In the genomic region with DNA sequence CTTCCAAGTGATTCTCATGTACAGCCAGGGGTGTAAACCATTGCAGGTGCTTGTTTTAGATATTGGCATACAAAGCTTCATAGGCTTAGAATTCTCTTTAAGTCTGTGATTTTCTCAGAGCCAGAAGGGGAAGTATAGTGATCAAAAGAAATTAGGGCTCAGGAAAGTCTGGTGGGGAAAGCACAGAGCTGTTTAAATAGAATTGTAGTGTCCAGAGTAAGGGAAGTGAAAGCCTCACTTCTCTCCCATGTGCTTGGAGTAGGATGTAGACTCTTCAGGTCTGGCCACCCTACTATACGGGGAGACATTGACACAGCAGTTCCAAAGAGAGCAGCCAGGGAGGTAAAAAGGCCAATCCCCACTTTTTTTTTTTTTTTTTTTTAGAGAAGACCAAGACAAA, we compare ENCODE assay signal across 1 cellular context.
TF ChIP-seq lines count a peak whose summit lies in the region.

No MANE protein-coding gene starts in this region.

TF ChIP-seq in GM12878, 131 proteins besides CTCF, POLR2A, EP300 and RAD21 (continued from another document and continues in another):
- TF ChIP-seq, protein P1, sequence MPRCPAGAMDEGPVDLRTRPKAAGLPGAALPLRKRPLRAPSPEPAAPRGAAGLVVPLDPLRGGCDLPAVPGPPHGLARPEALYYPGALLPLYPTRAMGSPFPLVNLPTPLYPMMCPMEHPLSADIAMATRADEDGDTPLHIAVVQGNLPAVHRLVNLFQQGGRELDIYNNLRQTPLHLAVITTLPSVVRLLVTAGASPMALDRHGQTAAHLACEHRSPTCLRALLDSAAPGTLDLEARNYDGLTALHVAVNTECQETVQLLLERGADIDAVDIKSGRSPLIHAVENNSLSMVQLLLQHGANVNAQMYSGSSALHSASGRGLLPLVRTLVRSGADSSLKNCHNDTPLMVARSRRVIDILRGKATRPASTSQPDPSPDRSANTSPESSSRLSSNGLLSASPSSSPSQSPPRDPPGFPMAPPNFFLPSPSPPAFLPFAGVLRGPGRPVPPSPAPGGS (IDR thresholded peaks at IDR 0.05; ENCODE audit: borderline replicate concordance, insufficient read depth, low read depth, low read length, poor library complexity, severe bottlenecking): no peak
- TF ChIP-seq MEF2B (IDR thresholded peaks at IDR 0.05; ENCODE audit: partially characterized antibody, poor library complexity, severe bottlenecking) (no peak), ZNF217 (IDR thresholded peaks at IDR 0.05) (no peak), CREM (IDR thresholded peaks at IDR 0.05; ENCODE audit: low read depth) (no peak), ETV6 (conservative IDR thresholded peaks at IDR 0.05 in 1 of 2, IDR thresholded peaks at IDR 0.05 in 1 of 2; ENCODE audit: borderline replicate concordance in 1 of 2, low read depth in 1 of 2) (no peak), TAF1 (IDR thresholded peaks at IDR 0.05; ENCODE audit: borderline replicate concordance, low read depth, low read length) (peak; percentile 59; the same call in 1 of the 2 replicates), SPI1 (IDR thresholded peaks at IDR 0.05; ENCODE audit: borderline replicate concordance, insufficient read depth, low read depth, low read length) (peak; percentile 83), CREB1 (IDR thresholded peaks at IDR 0.05; ENCODE audit: low read depth) (no peak), TCF12 (IDR thresholded peaks at IDR 0.05; ENCODE audit: low read depth, low read length) (no peak), RBBP5 (conservative IDR thresholded peaks at IDR 0.05) (no peak), STAT1 (conservative IDR thresholded peaks at IDR 0.05) (no peak), RAD51 (IDR thresholded peaks at IDR 0.05) (no peak), ZZZ3 (IDR thresholded peaks at IDR 0.05; ENCODE audit: control insufficient read depth, insufficient read length, low read depth) (no peak), TCF7 (IDR thresholded peaks at IDR 0.05; ENCODE audit: borderline replicate concordance) (peak; percentile 18; the same call in 1 of the 2 replicates), BACH1 (IDR thresholded peaks at IDR 0.05; ENCODE audit: borderline replicate concordance) (no peak), IKZF1 (conservative IDR thresholded peaks at IDR 0.05) (peak; percentile 70), MEF2A (IDR thresholded peaks at IDR 0.05; ENCODE audit: insufficient read depth, low read depth, low read length) (0 out of 2 replicates have a peak, but pooled peaks have one; percentile 35), NRF1 (conservative IDR thresholded peaks at IDR 0.05; ENCODE audit: low read depth, low read length) (no peak), YBX1 (IDR thresholded peaks at IDR 0.05) (no peak), NFXL1 (IDR thresholded peaks at IDR 0.05; ENCODE audit: borderline replicate concordance) (no peak), SMC3 (IDR thresholded peaks at IDR 0.05; ENCODE audit: borderline replicate concordance, low read length) (no peak), KDM1A (IDR thresholded peaks at IDR 0.05; ENCODE audit: borderline replicate concordance) (no peak), SUPT20H (IDR thresholded peaks at IDR 0.05; ENCODE audit: borderline replicate concordance, control insufficient read depth, low read depth, low read length) (no peak), HDGF (IDR thresholded peaks at IDR 0.05) (no peak), SP1 (IDR thresholded peaks at IDR 0.05; ENCODE audit: low read depth, low read length) (no peak), GABPA (IDR thresholded peaks at IDR 0.05; ENCODE audit: low read depth) (no peak), LARP7 (IDR thresholded peaks at IDR 0.05) (no peak), BCL11A (IDR thresholded peaks at IDR 0.05; ENCODE audit: low read depth, low read length) (no peak), CHD4 (IDR thresholded peaks at IDR 0.05) (no peak), NR2C1 (IDR thresholded peaks at IDR 0.05) (no peak), SMARCA5 (IDR thresholded peaks at IDR 0.05) (no peak), EED (IDR thresholded peaks at IDR 0.05; ENCODE audit: low read depth) (peak; percentile 91), CBX3 (IDR thresholded peaks at IDR 0.05; ENCODE audit: borderline replicate concordance, low read depth) (no peak), JUND (IDR thresholded peaks at IDR 0.05; ENCODE audit: low read depth, low read length) (no peak), ZSCAN29 (IDR thresholded peaks at IDR 0.05) (no peak), ASH2L (IDR thresholded peaks at IDR 0.05; ENCODE audit: borderline replicate concordance, low read depth) (no peak), SREBF2 (IDR thresholded peaks at IDR 0.05; ENCODE audit: low read length) (no peak)
- TF ChIP-seq, protein P2, sequence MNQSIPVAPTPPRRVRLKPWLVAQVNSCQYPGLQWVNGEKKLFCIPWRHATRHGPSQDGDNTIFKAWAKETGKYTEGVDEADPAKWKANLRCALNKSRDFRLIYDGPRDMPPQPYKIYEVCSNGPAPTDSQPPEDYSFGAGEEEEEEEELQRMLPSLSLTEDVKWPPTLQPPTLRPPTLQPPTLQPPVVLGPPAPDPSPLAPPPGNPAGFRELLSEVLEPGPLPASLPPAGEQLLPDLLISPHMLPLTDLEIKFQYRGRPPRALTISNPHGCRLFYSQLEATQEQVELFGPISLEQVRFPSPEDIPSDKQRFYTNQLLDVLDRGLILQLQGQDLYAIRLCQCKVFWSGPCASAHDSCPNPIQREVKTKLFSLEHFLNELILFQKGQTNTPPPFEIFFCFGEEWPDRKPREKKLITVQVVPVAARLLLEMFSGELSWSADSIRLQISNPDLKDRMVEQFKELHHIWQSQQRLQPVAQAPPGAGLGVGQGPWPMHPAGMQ (IDR thresholded peaks at IDR 0.05; ENCODE audit: borderline replicate concordance): no peak
- TF ChIP-seq, protein P3, sequence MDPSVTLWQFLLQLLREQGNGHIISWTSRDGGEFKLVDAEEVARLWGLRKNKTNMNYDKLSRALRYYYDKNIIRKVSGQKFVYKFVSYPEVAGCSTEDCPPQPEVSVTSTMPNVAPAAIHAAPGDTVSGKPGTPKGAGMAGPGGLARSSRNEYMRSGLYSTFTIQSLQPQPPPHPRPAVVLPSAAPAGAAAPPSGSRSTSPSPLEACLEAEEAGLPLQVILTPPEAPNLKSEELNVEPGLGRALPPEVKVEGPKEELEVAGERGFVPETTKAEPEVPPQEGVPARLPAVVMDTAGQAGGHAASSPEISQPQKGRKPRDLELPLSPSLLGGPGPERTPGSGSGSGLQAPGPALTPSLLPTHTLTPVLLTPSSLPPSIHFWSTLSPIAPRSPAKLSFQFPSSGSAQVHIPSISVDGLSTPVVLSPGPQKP (IDR thresholded peaks at IDR 0.05; ENCODE audit: low read depth, low read length): no peak
- TF ChIP-seq, protein P4, sequence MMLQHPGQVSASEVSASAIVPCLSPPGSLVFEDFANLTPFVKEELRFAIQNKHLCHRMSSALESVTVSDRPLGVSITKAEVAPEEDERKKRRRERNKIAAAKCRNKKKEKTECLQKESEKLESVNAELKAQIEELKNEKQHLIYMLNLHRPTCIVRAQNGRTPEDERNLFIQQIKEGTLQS (IDR thresholded peaks at IDR 0.05; ENCODE audit: borderline replicate concordance, extremely low read depth, low read depth, low read length): no peak
- TF ChIP-seq, protein P5, sequence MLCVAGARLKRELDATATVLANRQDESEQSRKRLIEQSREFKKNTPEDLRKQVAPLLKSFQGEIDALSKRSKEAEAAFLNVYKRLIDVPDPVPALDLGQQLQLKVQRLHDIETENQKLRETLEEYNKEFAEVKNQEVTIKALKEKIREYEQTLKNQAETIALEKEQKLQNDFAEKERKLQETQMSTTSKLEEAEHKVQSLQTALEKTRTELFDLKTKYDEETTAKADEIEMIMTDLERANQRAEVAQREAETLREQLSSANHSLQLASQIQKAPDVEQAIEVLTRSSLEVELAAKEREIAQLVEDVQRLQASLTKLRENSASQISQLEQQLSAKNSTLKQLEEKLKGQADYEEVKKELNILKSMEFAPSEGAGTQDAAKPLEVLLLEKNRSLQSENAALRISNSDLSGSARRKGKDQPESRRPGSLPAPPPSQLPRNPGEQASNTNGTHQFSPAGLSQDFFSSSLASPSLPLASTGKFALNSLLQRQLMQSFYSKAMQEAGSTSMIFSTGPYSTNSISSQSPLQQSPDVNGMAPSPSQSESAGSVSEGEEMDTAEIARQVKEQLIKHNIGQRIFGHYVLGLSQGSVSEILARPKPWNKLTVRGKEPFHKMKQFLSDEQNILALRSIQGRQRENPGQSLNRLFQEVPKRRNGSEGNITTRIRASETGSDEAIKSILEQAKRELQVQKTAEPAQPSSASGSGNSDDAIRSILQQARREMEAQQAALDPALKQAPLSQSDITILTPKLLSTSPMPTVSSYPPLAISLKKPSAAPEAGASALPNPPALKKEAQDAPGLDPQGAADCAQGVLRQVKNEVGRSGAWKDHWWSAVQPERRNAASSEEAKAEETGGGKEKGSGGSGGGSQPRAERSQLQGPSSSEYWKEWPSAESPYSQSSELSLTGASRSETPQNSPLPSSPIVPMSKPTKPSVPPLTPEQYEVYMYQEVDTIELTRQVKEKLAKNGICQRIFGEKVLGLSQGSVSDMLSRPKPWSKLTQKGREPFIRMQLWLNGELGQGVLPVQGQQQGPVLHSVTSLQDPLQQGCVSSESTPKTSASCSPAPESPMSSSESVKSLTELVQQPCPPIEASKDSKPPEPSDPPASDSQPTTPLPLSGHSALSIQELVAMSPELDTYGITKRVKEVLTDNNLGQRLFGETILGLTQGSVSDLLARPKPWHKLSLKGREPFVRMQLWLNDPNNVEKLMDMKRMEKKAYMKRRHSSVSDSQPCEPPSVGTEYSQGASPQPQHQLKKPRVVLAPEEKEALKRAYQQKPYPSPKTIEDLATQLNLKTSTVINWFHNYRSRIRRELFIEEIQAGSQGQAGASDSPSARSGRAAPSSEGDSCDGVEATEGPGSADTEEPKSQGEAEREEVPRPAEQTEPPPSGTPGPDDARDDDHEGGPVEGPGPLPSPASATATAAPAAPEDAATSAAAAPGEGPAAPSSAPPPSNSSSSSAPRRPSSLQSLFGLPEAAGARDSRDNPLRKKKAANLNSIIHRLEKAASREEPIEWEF (IDR thresholded peaks at IDR 0.05; ENCODE audit: insufficient replicate concordance, low read depth, low read length): no peak
- TF ChIP-seq, protein P6, sequence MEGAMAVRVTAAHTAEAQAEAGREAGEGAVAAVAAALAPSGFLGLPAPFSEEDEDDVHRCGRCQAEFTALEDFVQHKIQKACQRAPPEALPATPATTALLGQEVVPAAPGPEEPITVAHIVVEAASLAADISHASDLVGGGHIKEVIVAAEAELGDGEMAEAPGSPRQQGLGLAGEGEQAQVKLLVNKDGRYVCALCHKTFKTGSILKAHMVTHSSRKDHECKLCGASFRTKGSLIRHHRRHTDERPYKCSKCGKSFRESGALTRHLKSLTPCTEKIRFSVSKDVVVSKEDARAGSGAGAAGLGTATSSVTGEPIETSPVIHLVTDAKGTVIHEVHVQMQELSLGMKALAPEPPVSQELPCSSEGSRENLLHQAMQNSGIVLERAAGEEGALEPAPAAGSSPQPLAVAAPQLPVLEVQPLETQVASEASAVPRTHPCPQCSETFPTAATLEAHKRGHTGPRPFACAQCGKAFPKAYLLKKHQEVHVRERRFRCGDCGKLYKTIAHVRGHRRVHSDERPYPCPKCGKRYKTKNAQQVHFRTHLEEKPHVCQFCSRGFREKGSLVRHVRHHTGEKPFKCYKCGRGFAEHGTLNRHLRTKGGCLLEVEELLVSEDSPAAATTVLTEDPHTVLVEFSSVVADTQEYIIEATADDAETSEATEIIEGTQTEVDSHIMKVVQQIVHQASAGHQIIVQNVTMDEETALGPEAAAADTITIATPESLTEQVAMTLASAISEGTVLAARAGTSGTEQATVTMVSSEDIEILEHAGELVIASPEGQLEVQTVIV (IDR thresholded peaks at IDR 0.05; ENCODE audit: borderline replicate concordance, partially characterized antibody): no peak
- TF ChIP-seq, protein P7, sequence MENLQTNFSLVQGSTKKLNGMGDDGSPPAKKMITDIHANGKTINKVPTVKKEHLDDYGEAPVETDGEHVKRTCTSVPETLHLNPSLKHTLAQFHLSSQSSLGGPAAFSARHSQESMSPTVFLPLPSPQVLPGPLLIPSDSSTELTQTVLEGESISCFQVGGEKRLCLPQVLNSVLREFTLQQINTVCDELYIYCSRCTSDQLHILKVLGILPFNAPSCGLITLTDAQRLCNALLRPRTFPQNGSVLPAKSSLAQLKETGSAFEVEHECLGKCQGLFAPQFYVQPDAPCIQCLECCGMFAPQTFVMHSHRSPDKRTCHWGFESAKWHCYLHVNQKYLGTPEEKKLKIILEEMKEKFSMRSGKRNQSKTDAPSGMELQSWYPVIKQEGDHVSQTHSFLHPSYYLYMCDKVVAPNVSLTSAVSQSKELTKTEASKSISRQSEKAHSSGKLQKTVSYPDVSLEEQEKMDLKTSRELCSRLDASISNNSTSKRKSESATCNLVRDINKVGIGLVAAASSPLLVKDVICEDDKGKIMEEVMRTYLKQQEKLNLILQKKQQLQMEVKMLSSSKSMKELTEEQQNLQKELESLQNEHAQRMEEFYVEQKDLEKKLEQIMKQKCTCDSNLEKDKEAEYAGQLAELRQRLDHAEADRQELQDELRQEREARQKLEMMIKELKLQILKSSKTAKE (IDR thresholded peaks at IDR 0.05; ENCODE audit: low read depth, poor library complexity, severe bottlenecking): no peak
- TF ChIP-seq, protein P8, sequence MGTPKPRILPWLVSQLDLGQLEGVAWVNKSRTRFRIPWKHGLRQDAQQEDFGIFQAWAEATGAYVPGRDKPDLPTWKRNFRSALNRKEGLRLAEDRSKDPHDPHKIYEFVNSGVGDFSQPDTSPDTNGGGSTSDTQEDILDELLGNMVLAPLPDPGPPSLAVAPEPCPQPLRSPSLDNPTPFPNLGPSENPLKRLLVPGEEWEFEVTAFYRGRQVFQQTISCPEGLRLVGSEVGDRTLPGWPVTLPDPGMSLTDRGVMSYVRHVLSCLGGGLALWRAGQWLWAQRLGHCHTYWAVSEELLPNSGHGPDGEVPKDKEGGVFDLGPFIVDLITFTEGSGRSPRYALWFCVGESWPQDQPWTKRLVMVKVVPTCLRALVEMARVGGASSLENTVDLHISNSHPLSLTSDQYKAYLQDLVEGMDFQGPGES (IDR thresholded peaks at IDR 0.05): no peak
- TF ChIP-seq, protein P9, sequence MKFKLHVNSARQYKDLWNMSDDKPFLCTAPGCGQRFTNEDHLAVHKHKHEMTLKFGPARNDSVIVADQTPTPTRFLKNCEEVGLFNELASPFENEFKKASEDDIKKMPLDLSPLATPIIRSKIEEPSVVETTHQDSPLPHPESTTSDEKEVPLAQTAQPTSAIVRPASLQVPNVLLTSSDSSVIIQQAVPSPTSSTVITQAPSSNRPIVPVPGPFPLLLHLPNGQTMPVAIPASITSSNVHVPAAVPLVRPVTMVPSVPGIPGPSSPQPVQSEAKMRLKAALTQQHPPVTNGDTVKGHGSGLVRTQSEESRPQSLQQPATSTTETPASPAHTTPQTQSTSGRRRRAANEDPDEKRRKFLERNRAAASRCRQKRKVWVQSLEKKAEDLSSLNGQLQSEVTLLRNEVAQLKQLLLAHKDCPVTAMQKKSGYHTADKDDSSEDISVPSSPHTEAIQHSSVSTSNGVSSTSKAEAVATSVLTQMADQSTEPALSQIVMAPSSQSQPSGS (IDR thresholded peaks at IDR 0.05; ENCODE audit: low read length): peak; percentile 22; the same call in 1 of the 2 replicates
